Comparison of ENCODE assay signal across 13 cellular contexts in genomic region chr4:169723207-169723606, GRCh38. TPM values are rescaled to one million over a fixed set of nuclear protein-coding genes. Genes with fewer than 3 reads are reported as not detected.
DNase-seq lines count a peak whose midpoint lies in the region; ATAC-seq, FAIRE-seq and TF ChIP-seq lines count a peak whose summit lies in the region.
"Had no signal": no experiment of that assay in that cellular context is flagged by ENCODE, and none has a peak within 500 bp of the region (broad histone marks: within the 10 kb centered on the region; RNA-seq: fewer than 3 reads in every experiment).

No MANE protein-coding gene starts in this region.

- no peaks in the 10 kb centered on the region for H3K27me3 ChIP-seq in OCI-LY3 (ENCODE audit: low read depth, low read length)
- H3K27me3 ChIP-seq in small intestine (ENCODE audit: control insufficient read depth in 2 of 2, insufficient read depth in 2 of 2, low read length in 2 of 2): no peaks in the 10 kb centered on the region
- H3K27me3 ChIP-seq: BLaER1 treated with 17β-estradiol and CSF1 and Interleukin-3, amounts not matched to agents 10 nM and 100 nM had no signal

- H3K4me1 Mint-ChIP-seq in activated CD4-positive, alpha-beta T cell treated with anti-CD3 and anti-CD28 coated beads for 36 hours: peaks cover 11% of the 10 kb centered on the region
- peaks cover 11% of the 10 kb centered on the region for H3K4me1 Mint-ChIP-seq in activated T-cell treated with anti-CD3 and anti-CD28 coated beads, Interleukin-2, amount 50 U/mL, for 24 hours (ENCODE audit: low read depth)

- H3K9me3 ChIP-seq in OCI-LY3 (ENCODE audit: insufficient read depth, low read length): no peaks in the 10 kb centered on the region
- no peaks in the 10 kb centered on the region for H3K9me3 ChIP-seq in small intestine (ENCODE audit: control insufficient read depth, low read depth)
- H3K9me3 ChIP-seq: BLaER1 treated with 17β-estradiol and CSF1 and Interleukin-3, amounts not matched to agents 10 nM and 100 nM had no signal

- CTCF ChIA-PET in activated CD4-positive, alpha-beta T cell treated with anti-CD3 and anti-CD28 coated beads for 36 hours (lab: Charles Lee): interaction anchor here (0.7 kb wide), 1 partner anchor 109 kb away, joined by 4 read pairs; no protein-coding TSS in a partner anchor

- no peaks in the 10 kb centered on the region for H3K9me3 Mint-ChIP-seq in activated CD4-positive, alpha-beta T cell treated with anti-CD3 and anti-CD28 coated beads for 36 hours (ENCODE audit: low read depth)
- H3K9me3 Mint-ChIP-seq in activated T-cell treated with anti-CD3 and anti-CD28 coated beads, Interleukin-2, amount 50 U/mL, for 24 hours: no peaks in the 10 kb centered on the region
- H3K9me3 Mint-ChIP-seq: dendritic cell treated with granulocyte-macrophage colony-stimulating factor and Interleukin-4, amounts not matched to agents 40 ng/mL and 50 ng/mL, for 4 days had no signal

- no peaks in the 10 kb centered on the region for H3K27me3 Mint-ChIP-seq in activated CD4-positive, alpha-beta T cell treated with anti-CD3 and anti-CD28 coated beads for 36 hours
- no peaks in the 10 kb centered on the region for H3K27me3 Mint-ChIP-seq in activated T-cell treated with anti-CD3 and anti-CD28 coated beads, Interleukin-2, amount 50 U/mL, for 24 hours
- H3K27me3 Mint-ChIP-seq: dendritic cell treated with granulocyte-macrophage colony-stimulating factor and Interleukin-4, amounts not matched to agents 40 ng/mL and 50 ng/mL, for 4 days had no signal

- WGBS in small intestine, 3 donors: 83 to 88% (median 86%) methylated on average over 6 of the region's 6 CpGs

- H3K4me3 ChIP-seq in OCI-LY3 (ENCODE audit: low read length) (no peak overlapping the region), epithelial cell of proximal tubule (ENCODE audit: low read depth, low read length) (no peak overlapping the region), small intestine (ENCODE audit: low read depth in 1 of 2, low read length in 2 of 2) (no peak overlapping the region)
- H3K4me3 ChIP-seq: BLaER1 treated with 17β-estradiol and CSF1 and Interleukin-3, amounts not matched to agents 10 nM and 100 nM had no signal

- H3K79me2 ChIP-seq in OCI-LY3 (ENCODE audit: low read length): no peaks in the 10 kb centered on the region

- H3K4me1 ChIP-seq in OCI-LY3 (ENCODE audit: low read length) (no peaks in the 10 kb centered on the region), small intestine (ENCODE audit: control insufficient read depth in 2 of 2, insufficient read depth in 1 of 2, low read depth in 1 of 2, low read length in 1 of 2) (no peaks in the 10 kb centered on the region)
- H3K4me1 ChIP-seq: BLaER1 treated with 17β-estradiol and CSF1 and Interleukin-3, amounts not matched to agents 10 nM and 100 nM had no signal

- peak; percentile 20 for DNase-seq in activated CD4-positive, alpha-beta T cell treated with anti-CD3 and anti-CD28 coated beads for 36 hours
- no peak for DNase-seq in activated CD4-positive, alpha-beta T cell treated with anti-CD3 and anti-CD28 coated beads for 1 hour
- no peak for DNase-seq in epithelial cell of proximal tubule (ENCODE audit: low read depth)
- DNase-seq in small intestine: peak; percentile 2
- DNase-seq in activated CD4-positive, CD25-positive, alpha-beta regulatory T cell treated with anti-CD3 and anti-CD28 coated beads, Interleukin-2, amount 50 U/mL, for 72 hours: no peak
- no peak for DNase-seq in activated T-cell treated with anti-CD3 and anti-CD28 coated beads, Interleukin-2, amount 50 U/mL, for 24 hours
- DNase-seq: KG1, SIG-M5 had no signal

- H3K4me2 ChIP-seq in OCI-LY3 (ENCODE audit: low read length): no peak overlapping the region
- H3K4me2 ChIP-seq: BLaER1 treated with 17β-estradiol and CSF1 and Interleukin-3, amounts not matched to agents 10 nM and 100 nM had no signal

- FAIRE-seq in small intestine (lab: Jason Lieb, UNC): no peak
- FAIRE-seq: keratinocyte had no signal

- H3K36me3 ChIP-seq in OCI-LY3 (replicated peaks; ENCODE audit: low read depth, low read length) (peaks cover 3% of the 10 kb centered on the region), small intestine (ENCODE audit: control insufficient read depth in 2 of 2, insufficient read depth in 2 of 2, low read length in 2 of 2) (peaks cover 2 to 3% of the 10 kb centered on the region in 2 donors)

- ATAC-seq in activated CD4-positive, alpha-beta T cell treated with anti-CD3 and anti-CD28 coated beads for 36 hours: no peak
- no peak for ATAC-seq in GM19463 (IDR thresholded peaks at IDR 0.05; ENCODE audit: unreplicated experiment)

- POLR2A ChIA-PET in activated CD4-positive, alpha-beta T cell treated with anti-CD3 and anti-CD28 coated beads for 36 hours (lab: Charles Lee): interaction anchor here (0.6 kb wide), 1 partner anchor 104 kb away, joined by 5 read pairs; no protein-coding TSS in a partner anchor

- intact Hi-C loops in activated CD4-positive, alpha-beta T cell treated with anti-CD3 and anti-CD28 coated beads for 36 hours (cut with DNase I, micrococcal nuclease): loop anchor here (2.0 kb wide), 1 partner anchor 110 kb away; the partner anchor contains the start of gene NEK1 (in 2 of the 2)

- no peak overlapping the region for H3K4me3 Mint-ChIP-seq in activated CD4-positive, alpha-beta T cell treated with anti-CD3 and anti-CD28 coated beads for 36 hours
- no peak overlapping the region for H3K4me3 Mint-ChIP-seq in activated T-cell treated with anti-CD3 and anti-CD28 coated beads, Interleukin-2, amount 50 U/mL, for 24 hours
- H3K4me3 Mint-ChIP-seq: dendritic cell treated with granulocyte-macrophage colony-stimulating factor and Interleukin-4, amounts not matched to agents 40 ng/mL and 50 ng/mL, for 4 days had no signal

- no peak overlapping the region for H3K27ac Mint-ChIP-seq in activated CD4-positive, alpha-beta T cell treated with anti-CD3 and anti-CD28 coated beads for 36 hours
- no peak overlapping the region for H3K27ac Mint-ChIP-seq in activated T-cell treated with anti-CD3 and anti-CD28 coated beads, Interleukin-2, amount 50 U/mL, for 24 hours
- H3K27ac Mint-ChIP-seq: dendritic cell treated with granulocyte-macrophage colony-stimulating factor and Interleukin-4, amounts not matched to agents 40 ng/mL and 50 ng/mL, for 4 days had no signal

- H3K9ac ChIP-seq in OCI-LY3 (ENCODE audit: low read length): no peak overlapping the region
- H3K9ac ChIP-seq: BLaER1 treated with 17β-estradiol and CSF1 and Interleukin-3, amounts not matched to agents 10 nM and 100 nM had no signal

- no peaks in the 10 kb centered on the region for H4K20me1 ChIP-seq in OCI-LY3 (ENCODE audit: insufficient read depth, low read length)
- H4K20me1 ChIP-seq: BLaER1 treated with 17β-estradiol and CSF1 and Interleukin-3, amounts not matched to agents 10 nM and 100 nM had no signal

- peaks cover 9% of the 10 kb centered on the region for H3K36me3 Mint-ChIP-seq in activated CD4-positive, alpha-beta T cell treated with anti-CD3 and anti-CD28 coated beads for 36 hours (ENCODE audit: low read depth)
- peaks cover 50% of the 10 kb centered on the region for H3K36me3 Mint-ChIP-seq in activated T-cell treated with anti-CD3 and anti-CD28 coated beads, Interleukin-2, amount 50 U/mL, for 24 hours (ENCODE audit: low read depth)

- H3K27ac ChIP-seq in OCI-LY3 (ENCODE audit: low read length) (no peak overlapping the region), small intestine (ENCODE audit: low read depth in 1 of 2, low read length in 1 of 2) (no peak overlapping the region)
- H3K27ac ChIP-seq: BLaER1 treated with 17β-estradiol and CSF1 and Interleukin-3, amounts not matched to agents 10 nM and 100 nM had no signal

- TF ChIP-seq CTCF in OCI-LY3 (IDR thresholded peaks at IDR 0.05; ENCODE audit: low read depth, low read length) (peak; percentile 55), epithelial cell of proximal tubule (conservative IDR thresholded peaks at IDR 0.05; ENCODE audit: low read depth, low read length) (peak; percentile 50)

- no peak overlapping the region for H2AFZ ChIP-seq in OCI-LY3 (ENCODE audit: low read depth, low read length)

RNA-seq across cellular contexts. Expression of gene HPF1, which starts 34.5 kb away (rescaled TPM):
- total RNA-seq in activated CD4-positive, alpha-beta T cell treated with anti-CD3 and anti-CD28 coated beads for 36 hours: 10 to 100 TPM; 29.8 to 34.7 TPM
- total RNA-seq in epithelial cell of proximal tubule: 37.2 and 58.2 TPM in 2 replicates
- polyA plus RNA-seq in small intestine: 10 to 100 TPM; 13.2 to 22.7 (median 17.8) TPM

Comparison
In these comparisons a context has a peak if more than half of its experiments do, and no peak if none do; other contexts are left out.
1. DNase-seq: peak in activated CD4-positive, alpha-beta T cell treated with anti-CD3 and anti-CD28 coated beads for 36 hours (single experiment) and small intestine (single experiment); none in activated CD4-positive, alpha-beta T cell treated with anti-CD3 and anti-CD28 coated beads for 1 hour (single experiment), epithelial cell of proximal tubule (single experiment), activated CD4-positive, CD25-positive, alpha-beta regulatory T cell treated with anti-CD3 and anti-CD28 coated beads, Interleukin-2, amount 50 U/mL, for 72 hours (single experiment) and activated T-cell treated with anti-CD3 and anti-CD28 coated beads, Interleukin-2, amount 50 U/mL, for 24 hours (single experiment).